ENCODE assay signal across 20 cellular contexts in genomic region chr4:152021788-152022438, GRCh38.
DNase-seq lines count a peak whose midpoint lies in the region; ATAC-seq and TF ChIP-seq lines count a peak whose summit lies in the region.
"Had no signal": no experiment of that assay in that cellular context is flagged by ENCODE, and none has a peak within 500 bp of the region (broad histone marks: within the 10 kb centered on the region; RNA-seq: fewer than 3 reads in every experiment).

No MANE protein-coding gene starts in this region.

- H3K27ac ChIP-seq in cingulate gyrus (ENCODE audit: low read depth, low read length) (peak overlapping the region; percentile 82), temporal lobe (ENCODE audit: low read depth, low read length) (peak overlapping the region; percentile 53)
- H3K27ac ChIP-seq: ascending aorta, C4-2B, colonic mucosa, upper lobe of left lung had no signal

- DNase-seq in NCI-H2029 (lab: John Stamatoyannopoulos, UW): peak; percentile 0
- no peak for DNase-seq in NCI-H2029 treated with DMSO at 0.1 percent for 48 hours (lab: John Stamatoyannopoulos, UW)
- peak; percentile 6 to 98 (median 84) for DNase-seq in hypothalamus (lab: John Stamatoyannopoulos, UW)
- DNase-seq in omental fat pad (ENCODE audit: low spot score): no peak
- DNase-seq in AG08395 (ENCODE audit: low spot score): no peak
- DNase-seq: activated CD4-positive, CD25-positive, alpha-beta regulatory T cell; activated CD8-positive, alpha-beta T cell treated with anti-CD3 and anti-CD28 coated beads, Interleukin-2, amount 10 ng/mL, durations not matched to agents 7 days and 5 days; activated naive CD4-positive, alpha-beta T cell treated with anti-CD3 and anti-CD28 coated beads for 36 hours; activated T-cell treated with anti-CD3 and anti-CD28 coated beads, Interleukin-2, amount 50 U/mL, for 24 hours; colonic mucosa; left colon; NCI-H1105 treated with DMSO at 0.1 percent for 48 hours; SK-N-SH; stimulated activated naive CD4-positive, alpha-beta T cell had no signal

- TF ChIP-seq CTCF in omental fat pad (IDR thresholded peaks at IDR 0.05): no peak

- ATAC-seq in GM21737 (IDR thresholded peaks at IDR 0.05; ENCODE audit: unreplicated experiment) (no peak), omental fat pad (ENCODE audit: low FRiP score) (no peak)
- ATAC-seq: activated CD8-positive, alpha-beta T cell treated with anti-CD3 and anti-CD28 coated beads, Interleukin-2, amount 10 ng/mL, durations not matched to agents 7 days and 5 days; left colon had no signal

Comparison
In these comparisons a context has a peak if more than half of its experiments do, and no peak if none do; other contexts are left out.
1. DNase-seq: peak in NCI-H2029 (single experiment) and hypothalamus (51 of 51); none in NCI-H2029 treated with DMSO at 0.1 percent for 48 hours (single experiment), omental fat pad (single experiment) and AG08395 (single experiment).